In genomic region chr16:55503726-55504553, GRCh38 we compare ENCODE assay signal across 22 cellular contexts. TPM values are rescaled to one million over a fixed set of nuclear protein-coding genes. Genes with fewer than 3 reads are reported as not detected.
DNase-seq lines count a peak whose midpoint lies in the region; ATAC-seq and TF ChIP-seq lines count a peak whose summit lies in the region.
"Had no signal": no experiment of that assay in that cellular context is flagged by ENCODE, and none has a peak within 500 bp of the region (broad histone marks: within the 10 kb centered on the region; RNA-seq: fewer than 3 reads in every experiment).

No MANE protein-coding gene starts in this region.

- no peaks in the 10 kb centered on the region for H3K27me3 ChIP-seq in RWPE2 (ENCODE audit: insufficient read depth, poor library complexity, severe bottlenecking)
- H3K27me3 ChIP-seq in smooth muscle cell (ENCODE audit: low read depth), result no peaks in the 10 kb centered on the region
- H3K27me3 ChIP-seq in SJCRH30, result no peaks in the 10 kb centered on the region
- H3K27me3 ChIP-seq: ascending aorta, ovary, right lobe of liver had no signal

- H3K79me2 ChIP-seq in smooth muscle cell (ENCODE audit: low read depth), result no peaks in the 10 kb centered on the region

- H2AFZ ChIP-seq in smooth muscle cell (ENCODE audit: low read depth), result no peak overlapping the region

- H3K36me3 ChIP-seq in RWPE2 (ENCODE audit: low read depth), result no peaks in the 10 kb centered on the region
- H3K36me3 ChIP-seq in smooth muscle cell (ENCODE audit: low read depth), result no peaks in the 10 kb centered on the region
- peaks cover 43% of the 10 kb centered on the region for H3K36me3 ChIP-seq in SJCRH30
- H3K36me3 ChIP-seq: ovary, right lobe of liver had no signal

- ATAC-seq in RWPE2 (ENCODE audit: low read depth), result no peak
- ATAC-seq: activated CD4-positive, alpha-beta T cell treated with anti-CD3 and anti-CD28 coated beads for 36 hours; natural killer cell had no signal

- H3K9ac ChIP-seq in smooth muscle cell (ENCODE audit: low read depth), result no peak overlapping the region

- no peak overlapping the region for H3K4me3 Mint-ChIP-seq in activated T-helper 2 cell treated with anti-CD3 and anti-CD28 coated beads, Interferon-gamma antibody, Interleukin-2, Interleukin-4, amounts not matched to agents 10 μg/mL and 5 μg/mL and 100 μg/mL, durations not matched to agents 14 hours and 24 hours and 36 hours (ENCODE audit: low read depth)
- H3K4me3 Mint-ChIP-seq: activated CD4-positive, alpha-beta T cell treated with anti-CD3 and anti-CD28 coated beads for 36 hours; activated naive CD4-positive, alpha-beta T cell treated with anti-CD3 and anti-CD28 coated beads, Interleukin-2, amount 50 U/mL, for 24 hours; activated T-helper 1 cell treated with anti-CD3 and anti-CD28 coated beads, Interleukin-12 subunit alpha, Interleukin-12 subunit beta, Interleukin-2, Interleukin-4 antibody, amounts not matched to agents 30 ng/mL and 10 ng/mL and 1 ng/mL, durations not matched to agents 14 hours and 24 hours and 36 hours; CD4-positive, CD25-positive, alpha-beta regulatory T cell; natural killer cell had no signal

- H3K4me3 ChIP-seq in RWPE2 (ENCODE audit: severe bottlenecking) (no peak overlapping the region), smooth muscle cell (no peak overlapping the region), SJCRH30 (no peak overlapping the region)
- H3K4me3 ChIP-seq: ascending aorta, gastroesophageal sphincter, ovary, right lobe of liver had no signal

- 91% methylated on average over 8 of the region's 8 CpGs for WGBS in smooth muscle cell (ENCODE audit: low lambda C conversion rate)

- H3K4me1 Mint-ChIP-seq in activated T-helper 2 cell treated with anti-CD3 and anti-CD28 coated beads, Interferon-gamma antibody, Interleukin-2, Interleukin-4, amounts not matched to agents 10 μg/mL and 5 μg/mL and 100 μg/mL, durations not matched to agents 14 hours and 24 hours and 36 hours (ENCODE audit: low read depth), result peaks cover 24% of the 10 kb centered on the region

- no peak overlapping the region for H3K4me2 ChIP-seq in smooth muscle cell

- H3K4me1 ChIP-seq in RWPE2 (ENCODE audit: insufficient read depth, poor library complexity, severe bottlenecking), result peaks cover 43% of the 10 kb centered on the region
- H3K4me1 ChIP-seq in smooth muscle cell (ENCODE audit: low read depth), result peaks cover 22% of the 10 kb centered on the region
- peaks cover 47% of the 10 kb centered on the region for H3K4me1 ChIP-seq in SJCRH30

- no peaks in the 10 kb centered on the region for H3K36me3 Mint-ChIP-seq in activated T-helper 2 cell treated with anti-CD3 and anti-CD28 coated beads, Interferon-gamma antibody, Interleukin-2, Interleukin-4, amounts not matched to agents 10 μg/mL and 5 μg/mL and 100 μg/mL, durations not matched to agents 14 hours and 24 hours and 36 hours (ENCODE audit: low read depth)
- H3K36me3 Mint-ChIP-seq: activated naive CD4-positive, alpha-beta T cell treated with anti-CD3 and anti-CD28 coated beads, Interleukin-2, amount 50 U/mL, for 24 hours; CD4-positive, CD25-positive, alpha-beta regulatory T cell; natural killer cell had no signal

- H3K27ac ChIP-seq in RWPE2 (ENCODE audit: poor library complexity, severe bottlenecking), result peak overlapping the region; percentile 93
- H3K27ac ChIP-seq in smooth muscle cell (ENCODE audit: low read depth), result peak overlapping the region; percentile 98
- no peak overlapping the region; the same call in 1 of the 2 replicates for H3K27ac ChIP-seq in SJCRH30
- H3K27ac ChIP-seq: right lobe of liver had no signal

- peaks cover 12% of the 10 kb centered on the region for H3K27me3 Mint-ChIP-seq in activated T-helper 2 cell treated with anti-CD3 and anti-CD28 coated beads, Interferon-gamma antibody, Interleukin-2, Interleukin-4, amounts not matched to agents 10 μg/mL and 5 μg/mL and 100 μg/mL, durations not matched to agents 14 hours and 24 hours and 36 hours (ENCODE audit: low read depth)

- H3F3A ChIP-seq in smooth muscle cell (ENCODE audit: low read depth), result peaks cover 60% of the 10 kb centered on the region

- H3K9me3 ChIP-seq in RWPE2 (ENCODE audit: severe bottlenecking) (no peaks in the 10 kb centered on the region), smooth muscle cell (replicated peaks; ENCODE audit: low read depth) (no peaks in the 10 kb centered on the region), SJCRH30 (replicated peaks) (no peaks in the 10 kb centered on the region)
- H3K9me3 ChIP-seq: ascending aorta, gastroesophageal sphincter, ovary, right lobe of liver had no signal

- H3K27ac Mint-ChIP-seq in activated T-helper 2 cell treated with anti-CD3 and anti-CD28 coated beads, Interferon-gamma antibody, Interleukin-2, Interleukin-4, amounts not matched to agents 10 μg/mL and 5 μg/mL and 100 μg/mL, durations not matched to agents 14 hours and 24 hours and 36 hours, result no peak overlapping the region
- H3K27ac Mint-ChIP-seq: activated CD4-positive, alpha-beta T cell treated with anti-CD3 and anti-CD28 coated beads for 36 hours; activated naive CD4-positive, alpha-beta T cell treated with anti-CD3 and anti-CD28 coated beads, Interleukin-2, amount 50 U/mL, for 24 hours; activated T-helper 1 cell treated with anti-CD3 and anti-CD28 coated beads, Interleukin-12 subunit alpha, Interleukin-12 subunit beta, Interleukin-2, Interleukin-4 antibody, amounts not matched to agents 30 ng/mL and 10 ng/mL and 1 ng/mL, durations not matched to agents 14 hours and 24 hours and 36 hours; CD4-positive, CD25-positive, alpha-beta regulatory T cell; natural killer cell had no signal

- DNase-seq in GM20000 (ENCODE audit: low spot score) (peak; percentile 6), RWPE2 (ENCODE audit: low spot score) (no peak), kidney tubule cell (ENCODE audit: low spot score) (peak; percentile 15), smooth muscle cell (lab: John Stamatoyannopoulos, UW; ENCODE audit: unreplicated experiment) (no peak), T1000 (lab: John Stamatoyannopoulos, UW) (no peak), SJCRH30 (no peak), GM19240 (ENCODE audit: insufficient read length, low spot score) (no peak)
- DNase-seq in activated T-helper 2 cell treated with anti-CD3 and anti-CD28 coated beads, Interferon-gamma antibody, Interleukin-2, Interleukin-4, amounts not matched to agents 10 μg/mL and 5 μg/mL and 100 μg/mL, durations not matched to agents 14 hours and 24 hours and 36 hours (ENCODE audit: low spot score), result no peak
- DNase-seq: activated CD4-positive, alpha-beta T cell treated with anti-CD3 and anti-CD28 coated beads for 36 hours; CD4-positive, CD25-positive, alpha-beta regulatory T cell; KG1; kidney; mesendoderm; natural killer cell; NCI-H2171 treated with DMSO at 0.1 percent for 48 hours; NCI-H526; ovary; right lobe of liver had no signal

- no peak for TF ChIP-seq CTCF in GM20000 (IDR thresholded peaks at IDR 0.05; ENCODE audit: extremely low read depth, missing control alignments)
- TF ChIP-seq CTCF in RWPE2 (IDR thresholded peaks at IDR 0.05; ENCODE audit: poor library complexity, severe bottlenecking), result no peak
- no peak for TF ChIP-seq CTCF in smooth muscle cell (IDR thresholded peaks at IDR 0.05; ENCODE audit: borderline replicate concordance, insufficient read depth, poor library complexity, severe bottlenecking)

- no peaks in the 10 kb centered on the region for H4K20me1 ChIP-seq in smooth muscle cell (ENCODE audit: low read depth)

- intact Hi-C loops in activated T-helper 2 cell treated with anti-CD3 and anti-CD28 coated beads, Interferon-gamma antibody, Interleukin-2, Interleukin-4, amounts not matched to agents 10 μg/mL and 5 μg/mL and 100 μg/mL, durations not matched to agents 14 hours and 24 hours and 36 hours (cut with micrococcal nuclease), result loop anchor here (5.0 kb wide), 1 partner anchor 38 kb away; no protein-coding TSS in a partner anchor

- H3K9me3 Mint-ChIP-seq in activated T-helper 2 cell treated with anti-CD3 and anti-CD28 coated beads, Interferon-gamma antibody, Interleukin-2, Interleukin-4, amounts not matched to agents 10 μg/mL and 5 μg/mL and 100 μg/mL, durations not matched to agents 14 hours and 24 hours and 36 hours, result no peaks in the 10 kb centered on the region
- H3K9me3 Mint-ChIP-seq: activated naive CD4-positive, alpha-beta T cell treated with anti-CD3 and anti-CD28 coated beads, Interleukin-2, amount 50 U/mL, for 24 hours; activated T-helper 1 cell treated with anti-CD3 and anti-CD28 coated beads, Interleukin-12 subunit alpha, Interleukin-12 subunit beta, Interleukin-2, Interleukin-4 antibody, amounts not matched to agents 30 ng/mL and 10 ng/mL and 1 ng/mL, durations not matched to agents 14 hours and 24 hours and 36 hours; natural killer cell had no signal

RNA-seq across cellular contexts. Expression of gene LPCAT2, which starts 4.9 kb away (rescaled TPM):
- 55.6 and 65.3 TPM in 2 replicates for total RNA-seq in smooth muscle cell
- 12.3 and 34.8 TPM in 2 replicates for polyA plus RNA-seq in smooth muscle cell
- 16.1 and 16.8 TPM in 2 replicates for total RNA-seq in SJCRH30 (2014; rRNA removed; shearing (Covaris generic))
- total RNA-seq in activated T-helper 2 cell treated with anti-CD3 and anti-CD28 coated beads, Interferon-gamma antibody, Interleukin-2, Interleukin-4, amounts not matched to agents 10 μg/mL and 5 μg/mL and 100 μg/mL, durations not matched to agents 14 hours and 24 hours and 36 hours, result 4.1 and 4.7 TPM in 2 replicates

RNA-seq across cellular contexts. Expression of gene MMP2, which starts 24.9 kb away (rescaled TPM):
- total RNA-seq in smooth muscle cell, result 431 and 446 TPM in 2 replicates
- polyA plus RNA-seq in smooth muscle cell, result 688 and 746 TPM in 2 replicates
- 142 and 145 TPM in 2 replicates for total RNA-seq in SJCRH30 (2014; rRNA removed; shearing (Covaris generic))
- 0.11 and 0.34 TPM in 2 replicates for total RNA-seq in activated T-helper 2 cell treated with anti-CD3 and anti-CD28 coated beads, Interferon-gamma antibody, Interleukin-2, Interleukin-4, amounts not matched to agents 10 μg/mL and 5 μg/mL and 100 μg/mL, durations not matched to agents 14 hours and 24 hours and 36 hours
- total RNA-seq: activated CD4-positive, alpha-beta T cell treated with anti-CD3 and anti-CD28 coated beads for 36 hours; activated T-helper 1 cell treated with anti-CD3 and anti-CD28 coated beads, Interleukin-12 subunit alpha, Interleukin-12 subunit beta, Interleukin-2, Interleukin-4 antibody, amounts not matched to agents 30 ng/mL and 10 ng/mL and 1 ng/mL, durations not matched to agents 14 hours and 24 hours and 36 hours; natural killer cell had no signal
- polyA plus RNA-seq: CD4-positive, CD25-positive, alpha-beta regulatory T cell had no signal

Comparison
In these comparisons a context has a peak if more than half of its experiments do, and no peak if none do; other contexts are left out.
1. DNase-seq: peak in GM20000 (single experiment) and kidney tubule cell (single experiment); none in RWPE2 (single experiment), smooth muscle cell (single experiment), T1000 (single experiment), SJCRH30 (0 of 2), activated T-helper 2 cell treated with anti-CD3 and anti-CD28 coated beads, Interferon-gamma antibody, Interleukin-2, Interleukin-4, amounts not matched to agents 10 μg/mL and 5 μg/mL and 100 μg/mL, durations not matched to agents 14 hours and 24 hours and 36 hours (single experiment) and GM19240 (single experiment).
2. RNA of gene MMP2, which starts 24.9 kb away (total RNA-seq): 431 to 446 TPM in smooth muscle cell and 142 to 145 TPM in SJCRH30; 0.11 to 0.34 TPM in activated T-helper 2 cell treated with anti-CD3 and anti-CD28 coated beads, Interferon-gamma antibody, Interleukin-2, Interleukin-4, amounts not matched to agents 10 μg/mL and 5 μg/mL and 100 μg/mL, durations not matched to agents 14 hours and 24 hours and 36 hours; every median in the first group is over 100 times any median in the second.